Comparison of ENCODE assay signal across 13 cellular contexts in the genomic region with DNA sequence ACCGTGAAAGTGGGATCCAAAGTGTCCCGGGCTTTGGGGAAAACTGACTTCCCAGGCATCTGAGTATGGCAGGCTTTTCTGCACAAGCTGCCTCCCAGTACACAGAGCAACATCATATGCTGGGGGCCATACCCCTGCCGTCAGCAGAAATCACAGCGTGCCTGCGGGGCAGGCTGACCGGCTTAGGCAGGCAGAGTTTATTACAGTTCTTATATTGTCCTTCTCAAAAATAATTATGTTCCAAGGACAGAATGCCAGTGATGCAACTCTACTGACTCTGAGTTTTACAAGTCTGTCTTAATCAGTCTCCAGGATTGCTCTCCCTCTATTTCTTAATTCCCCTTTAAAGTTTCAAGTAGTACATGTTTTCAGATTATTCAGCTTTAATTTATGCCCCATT. TPM values are rescaled to one million over a fixed set of nuclear protein-coding genes. Genes with fewer than 3 reads are reported as not detected.
DNase-seq lines count a peak whose midpoint lies in the region; TF ChIP-seq lines count a peak whose summit lies in the region.
"Had no signal": no experiment of that assay in that cellular context is flagged by ENCODE, and none has a peak within 500 bp of the region (broad histone marks: within the 10 kb centered on the region; RNA-seq: fewer than 3 reads in every experiment).

No MANE protein-coding gene starts in this region.

- H3K4me1 Mint-ChIP-seq in activated naive CD8-positive, alpha-beta T cell (ENCODE audit: low read depth): peaks cover 28% of the 10 kb centered on the region

- DNase-seq in AG09309 (ENCODE audit: low read depth) (peak; percentile 79), hepatocyte (ENCODE audit: low spot score) (peak; percentile 11), NCI-H2029 (lab: John Stamatoyannopoulos, UW) (no peak), NCI-H1694 (lab: John Stamatoyannopoulos, UW) (no peak), SHP77 (lab: John Stamatoyannopoulos, UW) (no peak), DMS153 (lab: John Stamatoyannopoulos, UW) (no peak)
- DNase-seq: erythroblast, NCI-H345, small intestine had no signal

- H3K4me2 ChIP-seq in KMS-11 (peak overlapping the region; percentile 81), hepatocyte (no peak overlapping the region)

- H3K27ac ChIP-seq in KMS-11 (peak overlapping the region; percentile 50), hepatocyte (no peak overlapping the region)

- no peaks in the 10 kb centered on the region for H3K36me3 Mint-ChIP-seq in activated naive CD8-positive, alpha-beta T cell

- H3K4me3 Mint-ChIP-seq in activated naive CD8-positive, alpha-beta T cell: peak overlapping the region; percentile 67

- no peak for TF ChIP-seq CTCF in AG09309 (IDR thresholded peaks at IDR 0.05; ENCODE audit: control insufficient read depth, insufficient read depth, low read depth, low read length, missing control alignments)
- no peak for TF ChIP-seq CTCF in KMS-11 (conservative IDR thresholded peaks at IDR 0.05; ENCODE audit: low read depth, low read length)
- no peak for TF ChIP-seq CTCF in hepatocyte (IDR thresholded peaks at IDR 0.05; ENCODE audit: poor library complexity)

- H3K27me3 ChIP-seq in KMS-11 (ENCODE audit: insufficient read depth, low read depth): no peaks in the 10 kb centered on the region
- H3K27me3 ChIP-seq in hepatocyte: no peaks in the 10 kb centered on the region

- H3K79me2 ChIP-seq in KMS-11 (ENCODE audit: insufficient read depth, low read depth): no peaks in the 10 kb centered on the region
- H3K79me2 ChIP-seq in hepatocyte: no peaks in the 10 kb centered on the region

- H3K9me3 Mint-ChIP-seq in activated naive CD8-positive, alpha-beta T cell (ENCODE audit: low read depth): no peaks in the 10 kb centered on the region

- H2AFZ ChIP-seq in KMS-11 (ENCODE audit: low read depth): peak overlapping the region; percentile 55
- no peak overlapping the region for H2AFZ ChIP-seq in hepatocyte

- peak overlapping the region; percentile 2; the same call in 1 of the 2 replicates for H3K9ac ChIP-seq in KMS-11

- no peaks in the 10 kb centered on the region for H3K9me2 ChIP-seq in hepatocyte (replicated peaks; ENCODE audit: insufficient read depth)

- H3K36me3 ChIP-seq in KMS-11 (ENCODE audit: insufficient read depth) (no peaks in the 10 kb centered on the region), hepatocyte (replicated peaks; ENCODE audit: insufficient read depth, low read depth) (no peaks in the 10 kb centered on the region)

- H4K20me1 ChIP-seq in KMS-11 (ENCODE audit: insufficient read depth) (no peaks in the 10 kb centered on the region), hepatocyte (ENCODE audit: insufficient read depth, poor library complexity, severe bottlenecking) (no peaks in the 10 kb centered on the region)

- peak overlapping the region; percentile 87 for H3K27ac Mint-ChIP-seq in activated naive CD8-positive, alpha-beta T cell

- no peaks in the 10 kb centered on the region for H3K27me3 Mint-ChIP-seq in activated naive CD8-positive, alpha-beta T cell

- no peaks in the 10 kb centered on the region for H3K9me3 ChIP-seq in hepatocyte (ENCODE audit: low read depth)

- H3K4me1 ChIP-seq in KMS-11 (ENCODE audit: low read depth, poor library complexity, severe bottlenecking): peaks cover 49% of the 10 kb centered on the region
- no peaks in the 10 kb centered on the region for H3K4me1 ChIP-seq in hepatocyte (ENCODE audit: insufficient read depth)

- WGBS in hepatocyte (ENCODE audit: low lambda C conversion rate, missing lambda C conversion rate): 70% methylated on average over 6 of the region's 6 CpGs

- H3K4me3 ChIP-seq in AG09309 (ENCODE audit: control insufficient read depth, low read depth, low read length) (no peak overlapping the region), KMS-11 (IDR thresholded peaks at IDR 0.05; ENCODE audit: insufficient read depth, low read depth, low read length) (no peak overlapping the region), hepatocyte (no peak overlapping the region)

RNA-seq across cellular contexts. Expression of a gene that starts 37.0 kb away (rescaled TPM):
- not detected in 2 replicates for total RNA-seq in hepatocyte
- polyA plus RNA-seq in hepatocyte: not detected in 2 replicates
- total RNA-seq: HepG2, lower leg skin had no signal
- polyA plus RNA-seq: HepG2, small intestine had no signal

Comparison
In these comparisons a context has a peak if more than half of its experiments do, and no peak if none do; other contexts are left out.
1. DNase-seq: peak in AG09309 (single experiment) and hepatocyte (single experiment); none in NCI-H2029 (single experiment), NCI-H1694 (single experiment), SHP77 (0 of 2) and DMS153 (single experiment).